ENCODE assay signal across 24 cellular contexts in the genomic region with DNA sequence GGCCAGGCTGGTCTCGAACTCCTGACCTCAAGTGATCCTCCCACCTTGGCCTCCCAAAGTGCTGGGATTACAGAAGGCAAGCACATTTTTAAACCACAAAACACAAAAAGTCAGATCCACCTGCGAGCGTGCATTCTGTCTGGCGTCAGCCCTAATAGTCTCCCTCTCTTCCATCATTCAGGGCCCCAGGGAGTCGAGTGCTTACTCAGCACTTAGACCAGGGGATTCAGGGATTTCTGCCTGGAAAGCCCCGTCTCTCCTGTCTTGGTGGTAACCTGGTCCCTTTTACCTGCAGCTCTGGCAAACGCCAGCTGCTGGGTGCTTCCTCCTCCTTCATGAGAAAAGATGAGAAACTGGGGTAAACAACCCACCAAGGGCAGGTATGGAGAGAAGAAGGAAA.
"Had no signal": no experiment of that assay in that cellular context is flagged by ENCODE, and none has a peak within 500 bp of the region (broad histone marks: within the 10 kb centered on the region; RNA-seq: fewer than 3 reads in every experiment).

No MANE protein-coding gene starts in this region.

- H3K4me1 ChIP-seq: gastrocnemius medialis, prostate gland, right atrium auricular region, sigmoid colon had no signal

- H3K27me3 ChIP-seq: gastrocnemius medialis, right atrium auricular region, thyroid gland had no signal

- ATAC-seq: esophagus mucosa; gastrocnemius medialis; left ventricle myocardium superior; lower lobe of right lung; naive thymus-derived CD8-positive, alpha-beta T cell; stimulated activated effector memory CD8-positive, alpha-beta T cell treated with anti-CD3 and anti-CD28 coated beads, Interleukin-12 subunit alpha, Interleukin-12 subunit beta, amount 100 ng/mL, for 72 hours had no signal

- H3K4me3 Mint-ChIP-seq: dendritic cell treated with granulocyte-macrophage colony-stimulating factor and Interleukin-4, amounts not matched to agents 40 ng/mL and 50 ng/mL, for 4 days; endodermal cell; naive thymus-derived CD8-positive, alpha-beta T cell; nephron progenitor cell; stimulated activated effector memory CD8-positive, alpha-beta T cell treated with anti-CD3 and anti-CD28 coated beads, Interleukin-12 subunit alpha, Interleukin-12 subunit beta, amount 100 ng/mL, for 72 hours had no signal

- H3K9me3 ChIP-seq: gastrocnemius medialis, lower lobe of right lung, prostate gland, right atrium auricular region, sigmoid colon, stomach, thyroid gland had no signal

- H3K36me3 Mint-ChIP-seq: naive thymus-derived CD8-positive, alpha-beta T cell; stimulated activated effector memory CD8-positive, alpha-beta T cell treated with anti-CD3 and anti-CD28 coated beads, Interleukin-12 subunit alpha, Interleukin-12 subunit beta, amount 100 ng/mL, for 72 hours had no signal

- FAIRE-seq: keratinocyte had no signal

- DNase-seq: effector CD8-positive, alpha-beta T cell; endodermal cell; foreskin fibroblast; gastrocnemius medialis; head of caudate nucleus; left ventricle myocardium superior; lower lobe of right lung; naive thymus-derived CD8-positive, alpha-beta T cell; nephron progenitor cell; nucleus accumbens; sigmoid colon; stimulated activated CD4-positive, alpha-beta T cell treated with anti-CD3 and anti-CD28 coated beads, Interleukin-2, amount 100 ng/mL, for 24 hours; stimulated activated CD4-positive, alpha-beta T cell treated with anti-CD3 and anti-CD28 coated beads, Interleukin-4, amount 100 ng/mL, for 24 hours; stimulated activated naive CD4-positive, alpha-beta T cell treated with Interleukin-2 at 50 U/mL for 16 hours; stomach; thyroid gland; trophoblast cell had no signal

- H3K36me3 ChIP-seq: gastrocnemius medialis, lower lobe of right lung, prostate gland, right atrium auricular region, sigmoid colon, stomach, thyroid gland had no signal

- H3K27ac Mint-ChIP-seq: dendritic cell treated with granulocyte-macrophage colony-stimulating factor and Interleukin-4, amounts not matched to agents 40 ng/mL and 50 ng/mL, for 4 days; endodermal cell; naive thymus-derived CD8-positive, alpha-beta T cell; nephron progenitor cell; stimulated activated effector memory CD8-positive, alpha-beta T cell treated with anti-CD3 and anti-CD28 coated beads, Interleukin-12 subunit alpha, Interleukin-12 subunit beta, amount 100 ng/mL, for 72 hours had no signal

- H3K4me3 ChIP-seq: gastrocnemius medialis, lower lobe of right lung, prostate gland, right atrium auricular region, sigmoid colon, stomach, thyroid gland had no signal

- H3K27ac ChIP-seq: epithelial cell of prostate, gastrocnemius medialis, lower lobe of right lung, prostate gland, right atrium auricular region, sigmoid colon, stomach, thyroid gland had no signal

- H3K9me3 Mint-ChIP-seq: dendritic cell treated with granulocyte-macrophage colony-stimulating factor and Interleukin-4, amounts not matched to agents 40 ng/mL and 50 ng/mL, for 4 days; endodermal cell; naive thymus-derived CD8-positive, alpha-beta T cell; nephron progenitor cell; stimulated activated effector memory CD8-positive, alpha-beta T cell treated with anti-CD3 and anti-CD28 coated beads, Interleukin-12 subunit alpha, Interleukin-12 subunit beta, amount 100 ng/mL, for 72 hours had no signal
